21 cellular contexts compared by ENCODE assay signal in genomic region chr6:3956054-3956453, GRCh38.
"Had no signal": no experiment of that assay in that cellular context is flagged by ENCODE, and none has a peak within 500 bp of the region (broad histone marks: within the 10 kb centered on the region; RNA-seq: fewer than 3 reads in every experiment).

No MANE protein-coding gene starts in this region.

- ATAC-seq: left ventricle myocardium superior, psoas muscle had no signal

- H3K27ac Mint-ChIP-seq: activated CD4-positive, alpha-beta memory T cell treated with anti-CD3 and anti-CD28 coated beads, Interleukin-2, amount 10 ng/mL, durations not matched to agents 7 days and 5 days; activated CD4-positive, alpha-beta T cell treated with anti-CD3 and anti-CD28 coated beads, Interleukin-2, amount 10 ng/mL, durations not matched to agents 7 days and 5 days; activated T-cell treated with anti-CD3 and anti-CD28 coated beads, Interleukin-2, amount 50 U/mL, for 24 hours; dendritic cell treated with granulocyte-macrophage colony-stimulating factor and Interleukin-4, amounts not matched to agents 40 ng/mL and 50 ng/mL, for 4 days; naive B cell; nephron progenitor cell had no signal

- H3K4me1 Mint-ChIP-seq: activated CD4-positive, alpha-beta memory T cell treated with anti-CD3 and anti-CD28 coated beads, Interleukin-2, amount 10 ng/mL, durations not matched to agents 7 days and 5 days; central memory CD8-positive, alpha-beta T cell; naive B cell; nephron progenitor cell had no signal

- H3K4me1 ChIP-seq: psoas muscle, right atrium auricular region, tibial nerve had no signal

- H3K36me3 ChIP-seq: ovary, right atrium auricular region, tibial nerve had no signal

- H3K4me3 Mint-ChIP-seq: activated CD4-positive, alpha-beta memory T cell treated with anti-CD3 and anti-CD28 coated beads, Interleukin-2, amount 10 ng/mL, durations not matched to agents 7 days and 5 days; activated CD4-positive, alpha-beta T cell treated with anti-CD3 and anti-CD28 coated beads, Interleukin-2, amount 10 ng/mL, durations not matched to agents 7 days and 5 days; activated T-cell treated with anti-CD3 and anti-CD28 coated beads, Interleukin-2, amount 50 U/mL, for 24 hours; central memory CD8-positive, alpha-beta T cell; dendritic cell treated with granulocyte-macrophage colony-stimulating factor and Interleukin-4, amounts not matched to agents 40 ng/mL and 50 ng/mL, for 4 days; naive B cell; nephron progenitor cell had no signal

- H3K4me3 ChIP-seq: ovary, psoas muscle, right atrium auricular region, tibial nerve had no signal

- H3K9me3 ChIP-seq: ovary, psoas muscle, right atrium auricular region had no signal

- DNase-seq: activated CD4-positive, alpha-beta memory T cell treated with anti-CD3 and anti-CD28 coated beads, Interleukin-2, amount 10 ng/mL, durations not matched to agents 7 days and 5 days; activated CD4-positive, alpha-beta T cell treated with anti-CD3 and anti-CD28 coated beads for 1 hour; activated CD4-positive, alpha-beta T cell treated with anti-CD3 and anti-CD28 coated beads, Interleukin-2, amount 10 ng/mL, durations not matched to agents 7 days and 5 days; activated CD8-positive, alpha-beta memory T cell treated with anti-CD3 and anti-CD28 coated beads, Interleukin-2, amount 50 U/mL, for 48 hours; activated gamma-delta T cell; activated naive CD4-positive, alpha-beta T cell treated with anti-CD3 and anti-CD28 coated beads, Interleukin-2, amount 50 U/mL, for 16 hours; activated T-cell treated with anti-CD3 and anti-CD28 coated beads, Interleukin-2, amount 50 U/mL, for 24 hours; amniotic stem cell; effector CD4-positive, alpha-beta T cell; erythroblast; left ventricle myocardium superior; naive B cell; nephron progenitor cell; ovary; psoas muscle; stimulated activated CD4-positive, alpha-beta T cell treated with anti-CD3 and anti-CD28 coated beads, Interleukin-2, amount 100 ng/mL, for 48 hours; stimulated activated naive CD4-positive, alpha-beta T cell treated with Interleukin-2 at 50 U/mL for 16 hours had no signal

- H3K27ac ChIP-seq: ovary, psoas muscle, right atrium auricular region, tibial nerve had no signal

- H3K27me3 ChIP-seq: ovary, right atrium auricular region, tibial nerve had no signal
